ENCODE assay signal across 13 cellular contexts in genomic region chr19:30686252-30686762, GRCh38.
A peak's percentile ranks its signal among the peaks of the same experiment; 100 is the strongest.
DNase-seq lines count a peak whose midpoint lies in the region; ATAC-seq and TF ChIP-seq lines count a peak whose summit lies in the region.
"Had no signal": no experiment of that assay in that cellular context is flagged by ENCODE, and none has a peak within 500 bp of the region (broad histone marks: within the 10 kb centered on the region; RNA-seq: fewer than 3 reads in every experiment).

No MANE protein-coding gene starts in this region.

- ATAC-seq in Right ventricle myocardium superior (ENCODE audit: poor library complexity) (no peak), HG02885 (IDR thresholded peaks at IDR 0.05; ENCODE audit: poor library complexity, unreplicated experiment) (no peak)

- H3K9me3 ChIP-seq in cardiac muscle cell (ENCODE audit: low read depth) (no peaks in the 10 kb centered on the region), iPS-20b (ENCODE audit: insufficient read depth, low read depth, low read length) (no peaks in the 10 kb centered on the region), tibial nerve (no peaks in the 10 kb centered on the region)
- H3K9me3 ChIP-seq: stomach had no signal

- 52 to 55% methylated on average over 21 of the region's 21 CpGs for WGBS in tibial nerve, 2 donors

- DNase-seq in cardiac muscle cell (ENCODE audit: low read depth in 1 of 2, low spot score in 1 of 2) (peak in 1 of 2 donors; percentile 12), Right ventricle myocardium superior (no peak), tibial nerve (ENCODE audit: low spot score in 2 of 2) (no peak), KBM-7 (no peak), NCI-H187 treated with DMSO at 0.1 percent for 48 hours (lab: John Stamatoyannopoulos, UW) (no peak)
- DNase-seq: amniotic stem cell; immature natural killer cell; NCI-H2107; stimulated activated CD4-positive, alpha-beta T cell treated with anti-CD3 and anti-CD28 coated beads, Interleukin-1b, Interleukin-23, amount 100 ng/mL, for 48 hours; stomach had no signal

- 0 out of 2 replicates have a peak overlapping the region, but pooled peaks have one; percentile 14 for H3K9ac ChIP-seq in iPS-20b (ENCODE audit: low read depth, low read length)

- H3K4me3 ChIP-seq in cardiac muscle cell (no peak overlapping the region), iPS-20b (ENCODE audit: low read length) (no peak overlapping the region), tibial nerve (peak overlapping the region in 3 of 4 donors; percentile 7 to 37 (median 29))

- intact Hi-C loops in Right ventricle myocardium superior (cut with DNase I): loop anchor here (5.0 to 10.0 kb wide), 3 partner anchors 668 to 1536 kb away; no protein-coding TSS in a partner anchor

- H3K27me3 ChIP-seq in cardiac muscle cell (peaks cover 84% of the 10 kb centered on the region), iPS-20b (ENCODE audit: insufficient read depth, low read length) (no peaks in the 10 kb centered on the region; the same call in 1 of the 2 replicates), tibial nerve (no peaks in the 10 kb centered on the region)

- H3K27ac ChIP-seq in cardiac muscle cell: no peak overlapping the region
- no peak overlapping the region for H3K27ac ChIP-seq in VCaP
- no peak overlapping the region for H3K27ac ChIP-seq in iPS-20b (ENCODE audit: low read length)
- peak overlapping the region in 3 of 4 donors; percentile 8 to 69 (median 57) for H3K27ac ChIP-seq in tibial nerve
- H3K27ac ChIP-seq: stomach had no signal

- TF ChIP-seq CTCF in cardiac muscle cell (IDR thresholded peaks at IDR 0.05; ENCODE audit: low read depth, low read length) (peak; percentile 22), VCaP (conservative IDR thresholded peaks at IDR 0.05) (peak; percentile 64), tibial nerve (IDR thresholded peaks at IDR 0.05) (peak; percentile 9 to 45 (median 22))

- TF ChIP-seq POLR2A in tibial nerve (IDR thresholded peaks at IDR 0.05): no peak

- TF ChIP-seq EP300 in tibial nerve (IDR thresholded peaks at IDR 0.05): no peak

- H3K36me3 ChIP-seq in cardiac muscle cell: no peaks in the 10 kb centered on the region
- no peaks in the 10 kb centered on the region for H3K36me3 ChIP-seq in iPS-20b (ENCODE audit: insufficient read depth, low read depth, low read length)
- H3K36me3 ChIP-seq in tibial nerve: no peaks in the 10 kb centered on the region
- H3K36me3 ChIP-seq: stomach had no signal

- in situ Hi-C loops in KBM-7 (cut with MboI; ENCODE audit: low pct_unique_long_range_greater_than_20kb, low sequenced_read_pairs): no loop called here

- no peaks in the 10 kb centered on the region for H3K4me1 ChIP-seq in cardiac muscle cell (ENCODE audit: low read depth)
- peaks cover 15% of the 10 kb centered on the region for H3K4me1 ChIP-seq in iPS-20b (ENCODE audit: insufficient read depth, low read length)
- H3K4me1 ChIP-seq in tibial nerve: peaks cover 0 to 65% (median 4%) of the 10 kb centered on the region in 4 donors

Comparison
In these comparisons a context has a peak if more than half of its experiments do, and no peak if none do; other contexts are left out.
1. H3K27ac ChIP-seq: peak in tibial nerve (3 of 4); none in cardiac muscle cell (single experiment), VCaP (single experiment) and iPS-20b (single experiment).
2. H3K4me3 ChIP-seq: peak in tibial nerve (3 of 4); none in cardiac muscle cell (single experiment) and iPS-20b (single experiment).
3. Peak in every context shown above with its lines, with median percentiles within 50 percentile points of each other: CTCF ChIP-seq.